9 cellular contexts compared by ENCODE assay signal in genomic region chr11:35418282-35418846, GRCh38. TPM values are rescaled to one million over a fixed set of nuclear protein-coding genes. Genes with fewer than 3 reads are reported as not detected.
A peak's percentile ranks its signal among the peaks of the same experiment; 100 is the strongest.
DNase-seq lines count a peak whose midpoint lies in the region; ATAC-seq, FAIRE-seq and TF ChIP-seq lines count a peak whose summit lies in the region.
"Had no signal": no experiment of that assay in that cellular context is flagged by ENCODE, and none has a peak within 500 bp of the region (broad histone marks: within the 10 kb centered on the region; RNA-seq: fewer than 3 reads in every experiment).

No MANE protein-coding gene starts in this region.

- H3K4me3 ChIP-seq in keratinocyte (ENCODE audit: control insufficient read depth in 2 of 3, extremely low read depth in 1 of 3, insufficient read depth in 2 of 3, low read depth in 1 of 3, low read length in 3 of 3) (no peak overlapping the region), tibial artery (peak overlapping the region; percentile 41 to 57)

- no peak for DNase-seq in activated naive CD4-positive, alpha-beta T cell treated with anti-CD3 and anti-CD28 coated beads for 36 hours
- no peak for DNase-seq in activated naive CD4-positive, alpha-beta T cell (lab: John Stamatoyannopoulos, UW)
- DNase-seq in activated T-cell treated with anti-CD3 and anti-CD28 coated beads, Interleukin-2, amount 50 U/mL, for 72 hours, result no peak
- no peak for DNase-seq in keratinocyte (ENCODE audit: low read depth, low spot score)
- no peak for DNase-seq in tibial artery
- DNase-seq in effector CD4-positive, alpha-beta T cell, result no peak

- H3K27me3 Mint-ChIP-seq in activated naive CD4-positive, alpha-beta T cell treated with anti-CD3 and anti-CD28 coated beads for 36 hours (ENCODE audit: low read depth), result peaks cover 56% of the 10 kb centered on the region
- H3K27me3 Mint-ChIP-seq in activated T-cell treated with anti-CD3 and anti-CD28 coated beads, Interleukin-2, amount 50 U/mL, for 72 hours (ENCODE audit: low read depth), result peaks cover 87% of the 10 kb centered on the region

- H3K36me3 ChIP-seq in keratinocyte (ENCODE audit: control insufficient read depth in 2 of 2, extremely low read depth in 1 of 2, insufficient read depth in 2 of 2, low read length in 2 of 2), result no peaks in the 10 kb centered on the region
- H3K36me3 ChIP-seq in tibial artery, result no peaks in the 10 kb centered on the region

- CTCF ChIA-PET in activated naive CD4-positive, alpha-beta T cell treated with anti-CD3 and anti-CD28 coated beads for 36 hours (lab: Charles Lee), result no interaction called here

- dilution Hi-C loops in keratinocyte (cut with MboI; ENCODE audit: extremely low pct_ligation_motif_present, low sequenced_read_pairs), result no loop called here

- no peaks in the 10 kb centered on the region for H4K20me1 ChIP-seq in keratinocyte (ENCODE audit: control insufficient read depth, extremely low read depth, insufficient read depth, low read length)

- FAIRE-seq in keratinocyte (lab: Jason Lieb, UNC), result no peak
- FAIRE-seq: G401.6 had no signal

- H3K4me1 Mint-ChIP-seq in activated naive CD4-positive, alpha-beta T cell treated with anti-CD3 and anti-CD28 coated beads for 36 hours (ENCODE audit: low read depth), result peaks cover 9% of the 10 kb centered on the region
- peaks cover 14% of the 10 kb centered on the region for H3K4me1 Mint-ChIP-seq in activated T-cell treated with anti-CD3 and anti-CD28 coated beads, Interleukin-2, amount 50 U/mL, for 72 hours (ENCODE audit: low read depth)

- H3K4me2 ChIP-seq in keratinocyte (ENCODE audit: control insufficient read depth, extremely low read depth, insufficient read depth, low read depth, low read length), result peak overlapping the region; percentile 38

- intact Hi-C loops in activated naive CD4-positive, alpha-beta T cell treated with anti-CD3 and anti-CD28 coated beads for 36 hours (cut with micrococcal nuclease), result no loop called here
- intact Hi-C loops in tibial artery (cut with DNase I; ENCODE audit: low total_unique reads), result no loop called here

- TF ChIP-seq CTCF in keratinocyte (optimal IDR thresholded peaks at IDR 0.05 in 1 of 3, IDR thresholded peaks at IDR 0.05 in 1 of 3, conservative IDR thresholded peaks at IDR 0.05 in 1 of 3; ENCODE audit: extremely low read depth in 1 of 3, insufficient read depth in 2 of 3, low read length in 3 of 3) (no peak), tibial artery (IDR thresholded peaks at IDR 0.05) (no peak)

- no peak overlapping the region for H3K9ac ChIP-seq in keratinocyte (ENCODE audit: control insufficient read depth, extremely low read depth, insufficient read depth, low read length)

- H3K79me2 ChIP-seq in keratinocyte (ENCODE audit: control insufficient read depth, insufficient read depth, low read length), result no peaks in the 10 kb centered on the region

- H3K4me1 ChIP-seq in keratinocyte (ENCODE audit: control insufficient read depth, extremely low read depth, insufficient read depth, low read length), result no peaks in the 10 kb centered on the region
- H3K4me1 ChIP-seq in tibial artery, result peaks cover 0 to 27% (median 22%) of the 10 kb centered on the region in 4 donors

- peak in 1 of 2 donors; percentile 36 for ATAC-seq in activated T-cell treated with anti-CD3 and anti-CD28 coated beads, Interleukin-2, amount 50 U/mL, for 72 hours (replicated peaks in 1 of 2)
- ATAC-seq in HG03025 (IDR thresholded peaks at IDR 0.05; ENCODE audit: low FRiP score, unreplicated experiment) (no peak), GM18511 (IDR thresholded peaks at IDR 0.05; ENCODE audit: unreplicated experiment) (no peak)

- H3K27ac ChIP-seq in keratinocyte (ENCODE audit: control insufficient read depth, insufficient read depth, low read length) (no peak overlapping the region), tibial artery (no peak overlapping the region)

- H2AFZ ChIP-seq in keratinocyte (ENCODE audit: control insufficient read depth, low read length), result no peak overlapping the region

- no peak overlapping the region for H3K27ac Mint-ChIP-seq in activated naive CD4-positive, alpha-beta T cell treated with anti-CD3 and anti-CD28 coated beads for 36 hours
- H3K27ac Mint-ChIP-seq in activated T-cell treated with anti-CD3 and anti-CD28 coated beads, Interleukin-2, amount 50 U/mL, for 72 hours, result no peak overlapping the region

- H3K27me3 ChIP-seq in keratinocyte (ENCODE audit: control insufficient read depth, extremely low read depth, insufficient read depth, low read length) (peaks cover 72% of the 10 kb centered on the region), tibial artery (peaks cover 0 to 62% of the 10 kb centered on the region in 2 donors)

- no peaks in the 10 kb centered on the region for H3K36me3 Mint-ChIP-seq in activated naive CD4-positive, alpha-beta T cell treated with anti-CD3 and anti-CD28 coated beads for 36 hours (ENCODE audit: low read depth)
- H3K36me3 Mint-ChIP-seq in activated T-cell treated with anti-CD3 and anti-CD28 coated beads, Interleukin-2, amount 50 U/mL, for 72 hours (ENCODE audit: insufficient read depth in 2 of 2), result peaks cover 0 to 2% of the 10 kb centered on the region in 2 donors

- peak overlapping the region; percentile 66 for H3K4me3 Mint-ChIP-seq in activated naive CD4-positive, alpha-beta T cell treated with anti-CD3 and anti-CD28 coated beads for 36 hours
- peak overlapping the region; percentile 74 to 85 for H3K4me3 Mint-ChIP-seq in activated T-cell treated with anti-CD3 and anti-CD28 coated beads, Interleukin-2, amount 50 U/mL, for 72 hours

- H3K9me3 ChIP-seq in keratinocyte (ENCODE audit: control insufficient read depth, low read depth, low read length), result no peaks in the 10 kb centered on the region
- H3K9me3 ChIP-seq in tibial artery, result no peaks in the 10 kb centered on the region

- no peaks in the 10 kb centered on the region for H3K9me3 Mint-ChIP-seq in activated naive CD4-positive, alpha-beta T cell treated with anti-CD3 and anti-CD28 coated beads for 36 hours
- no peaks in the 10 kb centered on the region for H3K9me3 Mint-ChIP-seq in activated T-cell treated with anti-CD3 and anti-CD28 coated beads, Interleukin-2, amount 50 U/mL, for 72 hours

- H3K9me1 ChIP-seq in keratinocyte (ENCODE audit: control insufficient read depth, extremely low read depth, insufficient read depth, low read length), result no peaks in the 10 kb centered on the region

RNA-seq across cellular contexts. Expression of gene SLC1A2, which starts 1.0 kb away (rescaled TPM):
- not detected for total RNA-seq in activated naive CD4-positive, alpha-beta T cell treated with anti-CD3 and anti-CD28 coated beads for 36 hours
- total RNA-seq in activated T-cell treated with anti-CD3 and anti-CD28 coated beads, Interleukin-2, amount 50 U/mL, for 72 hours, result under 1 TPM in 1 of 2 donors, not detected in 1; 0.09 TPM
- under 0.01 to 0.04 TPM in 2 of 3 replicates, not detected in the other for polyA plus RNA-seq in keratinocyte
- 0.16 TPM for polyA plus RNA-seq in keratinocyte (2011; ENCODE audit: low read depth)
- not detected in 2 replicates for polyA plus RNA-seq in keratinocyte (2011; cell fraction: cytosol; rRNA removed)
- 0.18 and 0.33 TPM in 2 replicates for polyA plus RNA-seq in keratinocyte (2011; cell fraction: nucleus; rRNA removed)
- polyA plus RNA-seq in keratinocyte (2012; ENCODE audit: low replicate concordance), result 0.18 TPM in 1 of 2 replicates, not detected in the other
- 0.59 to 1.5 TPM in 2 of 3 replicates, not detected in the other for polyA minus RNA-seq in keratinocyte
- polyA minus RNA-seq in keratinocyte (2011; cell fraction: cytosol; rRNA and poly(A)+ RNA removed), result not detected
- polyA minus RNA-seq in keratinocyte (2011; cell fraction: nucleus; rRNA and poly(A)+ RNA removed), result 0.53 and 1.4 TPM in 2 replicates

Comparison
In these comparisons a context has a peak if more than half of its experiments do, and no peak if none do; other contexts are left out.
1. H3K4me3 ChIP-seq: peak in tibial artery (2 of 2); none in keratinocyte (0 of 3).